28 cellular contexts compared by ENCODE assay signal in the genomic region with DNA sequence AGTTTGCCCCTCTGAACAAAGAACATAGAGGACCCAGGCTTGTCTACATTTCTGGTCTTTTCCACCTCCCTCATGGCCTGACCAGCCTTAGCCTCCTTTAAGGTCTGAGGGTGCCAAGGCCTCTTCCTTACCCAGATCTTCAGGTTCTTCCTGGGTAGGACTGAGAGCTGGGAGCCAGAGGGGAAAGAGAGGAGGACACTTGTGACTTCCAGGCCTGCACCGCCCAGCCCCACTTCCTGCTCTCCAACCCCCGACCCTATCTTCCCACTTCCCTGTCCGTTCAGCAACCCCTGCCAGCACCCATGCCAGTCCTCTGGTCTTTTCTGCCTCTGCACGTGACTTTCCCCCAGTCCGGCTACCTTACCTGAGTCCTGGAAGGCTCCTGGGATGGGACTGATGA. TPM values are rescaled to one million over a fixed set of nuclear protein-coding genes. Genes with fewer than 3 reads are reported as not detected.
DNase-seq lines count a peak whose midpoint lies in the region; ATAC-seq and TF ChIP-seq lines count a peak whose summit lies in the region.
"Had no signal": no experiment of that assay in that cellular context is flagged by ENCODE, and none has a peak within 500 bp of the region (broad histone marks: within the 10 kb centered on the region; RNA-seq: fewer than 3 reads in every experiment).

No MANE protein-coding gene starts in this region.

- no peaks in the 10 kb centered on the region for H4K20me1 ChIP-seq in BLaER1

- H3K36me3 ChIP-seq in BLaER1 (no peaks in the 10 kb centered on the region), heart right ventricle (no peaks in the 10 kb centered on the region)
- H3K36me3 ChIP-seq: colonic mucosa, esophagus muscularis mucosa, right lobe of liver had no signal

- peak in 1 of 2 experiments; percentile 43 for DNase-seq in HL-60 (ENCODE audit: low read depth in 1 of 2, low spot score in 1 of 2)
- DNase-seq in heart right ventricle, result no peak
- DNase-seq in foreskin keratinocyte, result no peak
- DNase-seq in NCI-H2081 (lab: John Stamatoyannopoulos, UW), result no peak
- DNase-seq: activated CD8-positive, alpha-beta memory T cell treated with anti-CD3 and anti-CD28 coated beads for 24 hours; activated effector memory CD4-positive, alpha-beta T cell treated with Interleukin-2 at 50 U/mL for 16 hours; activated naive CD8-positive, alpha-beta T cell treated with anti-CD3 and anti-CD28 coated beads for 36 hours; colonic mucosa; DMS79; foreskin melanocyte; GDM1; hippocampal formation; mesenchymal stem cell; NCI-H1105; NCI-H187 treated with DMSO at 0.1 percent for 48 hours; NCI-H226; NCI-H69; right lobe of liver; stimulated activated CD4-positive, alpha-beta T cell treated with anti-CD3 and anti-CD28 coated beads, Interleukin-12 subunit alpha, Interleukin-12 subunit beta, amount 100 ng/mL, for 4 hours; stimulated activated CD4-positive, alpha-beta T cell treated with anti-CD3 and anti-CD28 coated beads, Interleukin-4, amount 100 ng/mL, for 1 hour; T-helper 1 cell had no signal

- no peaks in the 10 kb centered on the region for H3K9me3 ChIP-seq in BLaER1
- H3K9me3 ChIP-seq in heart right ventricle, result no peaks in the 10 kb centered on the region
- H3K9me3 ChIP-seq: colonic mucosa, esophagus muscularis mucosa, right lobe of liver had no signal

- peak overlapping the region; percentile 63 for H3K4me2 ChIP-seq in BLaER1

- 61 to 74% methylated on average over 5 of the region's 5 CpGs for WGBS in heart right ventricle, 2 donors

- no peak overlapping the region for H3K9ac ChIP-seq in BLaER1

- TF ChIP-seq CTCF in HL-60 (IDR thresholded peaks at IDR 0.05; ENCODE audit: insufficient read depth, low read length) (no peak), heart right ventricle (IDR thresholded peaks at IDR 0.05) (no peak), foreskin keratinocyte (conservative IDR thresholded peaks at IDR 0.05) (no peak)

- ATAC-seq in heart right ventricle (peak in 6 of 8 donors; percentile 28 to 54 (median 43)), foreskin keratinocyte (no peak), GM21526 (IDR thresholded peaks at IDR 0.05; ENCODE audit: low FRiP score, unreplicated experiment) (no peak)

- H3K27me3 ChIP-seq in BLaER1 (no peaks in the 10 kb centered on the region), HL-60 (ENCODE audit: insufficient read depth, poor library complexity, severe bottlenecking) (no peaks in the 10 kb centered on the region), heart right ventricle (peaks cover 0 to 25% (median 13%) of the 10 kb centered on the region in 7 donors), foreskin keratinocyte (peaks cover 9% of the 10 kb centered on the region)
- H3K27me3 ChIP-seq: colonic mucosa, right lobe of liver had no signal

- peaks cover 31% of the 10 kb centered on the region for H3K4me1 ChIP-seq in BLaER1
- H3K4me1 ChIP-seq in heart right ventricle, result peaks cover 0 to 15% (median 0%) of the 10 kb centered on the region in 9 donors
- no peaks in the 10 kb centered on the region for H3K4me1 ChIP-seq in foreskin keratinocyte
- H3K4me1 ChIP-seq: colonic mucosa, right lobe of liver had no signal

- peak overlapping the region; percentile 65 for H3K27ac ChIP-seq in BLaER1
- H3K27ac ChIP-seq in HL-60 (replicated peaks), result peak overlapping the region; percentile 46
- H3K27ac ChIP-seq in heart right ventricle, result peak overlapping the region in 1 of 10 donors; percentile 64
- no peak overlapping the region for H3K27ac ChIP-seq in foreskin keratinocyte
- H3K27ac ChIP-seq: colonic mucosa, right lobe of liver had no signal

- intact Hi-C loops in heart right ventricle (cut with DNase I), result loop anchor here in 4 of 10 donors (10.0 kb wide), 2 partner anchors 155 to 165 kb away; a partner anchor contains a TSS

- no peak overlapping the region for H3K4me3 ChIP-seq in BLaER1
- no peak overlapping the region for H3K4me3 ChIP-seq in HL-60 (replicated peaks; ENCODE audit: insufficient read depth, low read length)
- peak overlapping the region in 1 of 10 donors; percentile 16 for H3K4me3 ChIP-seq in heart right ventricle
- H3K4me3 ChIP-seq: colonic mucosa, K562, right lobe of liver had no signal

RNA-seq across cellular contexts. Expression of a gene that starts 0.5 kb away (rescaled TPM):
- total RNA-seq in heart right ventricle (1 to 10 TPM in 6 of 10 donors, under 1 TPM in 4; 0.30 to 3.1 (median 1.3) TPM), foreskin keratinocyte (0.31 and 0.53 TPM in 2 replicates)
- polyA plus RNA-seq in heart right ventricle (1 to 10 TPM; 1.2 to 3.4 TPM), foreskin keratinocyte (0.34 and 0.69 TPM in 2 replicates)

RNA-seq across cellular contexts. Expression of a gene that starts 13.8 kb away (rescaled TPM):
- total RNA-seq in heart right ventricle, result under 1 TPM in 4 of 10 donors, not detected in 6; 0.15 to 0.57 (median 0.25) TPM
- polyA plus RNA-seq in heart right ventricle, result under 1 TPM in 1 of 2 donors, not detected in 1; 0.09 TPM
- 50.2 and 54.2 TPM in 2 replicates for total RNA-seq in foreskin keratinocyte
- polyA plus RNA-seq in foreskin keratinocyte, result 77.6 and 85.5 TPM in 2 replicates
- total RNA-seq: activated naive CD8-positive, alpha-beta T cell treated with anti-CD3 and anti-CD28 coated beads for 36 hours; aorta; RPMI7951; SK-MEL-5 had no signal

RNA-seq across cellular contexts. Expression of a gene that starts 30.6 kb away (rescaled TPM):
- total RNA-seq in heart right ventricle (100 to 1,000 TPM; 127 to 174 (median 140) TPM), foreskin keratinocyte (99.8 and 114 TPM in 2 replicates)
- polyA plus RNA-seq in heart right ventricle (100 to 1,000 TPM; 116 to 240 TPM), foreskin keratinocyte (355 and 388 TPM in 2 replicates)

RNA-seq across cellular contexts. Expression of a gene that starts 31.9 kb away (rescaled TPM):
- total RNA-seq in heart right ventricle (10 to 100 TPM; 51.9 to 79.9 (median 66.0) TPM), foreskin keratinocyte (33.6 and 34.3 TPM in 2 replicates)
- polyA plus RNA-seq in heart right ventricle (100 to 1,000 TPM in 1 of 2 donors, 10 to 100 TPM in 1; 56.3 to 107 TPM), foreskin keratinocyte (26.7 and 29.5 TPM in 2 replicates)

RNA-seq across cellular contexts. Expression of a gene that starts 41.1 kb away (rescaled TPM):
- total RNA-seq in heart right ventricle (10 to 100 TPM; 62.8 to 90.9 (median 74.7) TPM), foreskin keratinocyte (41.1 and 41.9 TPM in 2 replicates)
- polyA plus RNA-seq in heart right ventricle (10 to 100 TPM; 26.1 to 57.2 TPM), foreskin keratinocyte (58.7 and 60.3 TPM in 2 replicates)

Comparison
In these comparisons a context has a peak if more than half of its experiments do, and no peak if none do; other contexts are left out.
1. ATAC-seq: peak in heart right ventricle (6 of 8); none in foreskin keratinocyte (single experiment) and GM21526 (single experiment).
2. RNA of a gene that starts 13.8 kb away (total RNA-seq): 50.2 to 54.2 TPM in foreskin keratinocyte; 0.15 to 0.57 TPM in heart right ventricle; every median in the first group is over 10 times any median in the second.